1 cellular context compared by ENCODE assay signal in genomic region chr16:970766-971581, GRCh38.
TF ChIP-seq lines count a peak whose summit lies in the region.

Gene LMF1, minus strand, starts transcription at chr16:970984. Its CDS starts 4 bp downstream, at chr16:970980.

TF ChIP-seq in HepG2, 621 proteins besides CTCF, POLR2A, EP300 and RAD21 (continued from another document and continues in another):
- TF ChIP-seq ZBTB39 (CRISPR knock-in tag; IDR thresholded peaks at IDR 0.05), result no peak
- TF ChIP-seq NCOA5 (CRISPR knock-in tag; IDR thresholded peaks at IDR 0.05), result no peak
- no peak for TF ChIP-seq MLXIP (CRISPR knock-in tag; IDR thresholded peaks at IDR 0.05; ENCODE audit: borderline replicate concordance)
- TF ChIP-seq ZBTB7B (CRISPR knock-in tag; IDR thresholded peaks at IDR 0.05), result peak; percentile 46; the same call in 1 of the 2 replicates
- TF ChIP-seq ASH2L (IDR thresholded peaks at IDR 0.05; ENCODE audit: insufficient read length, low read depth, low read length), result no peak
- peak; percentile 91 for TF ChIP-seq ZBTB7A (CRISPR knock-in tag; IDR thresholded peaks at IDR 0.05)
- no peak for TF ChIP-seq ZNF547 (CRISPR knock-in tag; IDR thresholded peaks at IDR 0.05)
- no peak for TF ChIP-seq BCL3 (CRISPR knock-in tag; IDR thresholded peaks at IDR 0.05)
- peak; percentile 60 for TF ChIP-seq MXD3 (CRISPR knock-in tag; IDR thresholded peaks at IDR 0.05)
- TF ChIP-seq ZNF605 (CRISPR knock-in tag; IDR thresholded peaks at IDR 0.05), result peak; percentile 20
- TF ChIP-seq RORA (CRISPR knock-in tag; IDR thresholded peaks at IDR 0.05), result no peak
- peak; percentile 32; the same call in 1 of the 2 replicates for TF ChIP-seq KMT2B (CRISPR knock-in tag; IDR thresholded peaks at IDR 0.05)
- TF ChIP-seq NFKB2 (CRISPR knock-in tag; IDR thresholded peaks at IDR 0.05; ENCODE audit: borderline replicate concordance), result peak; percentile 45; the same call in 1 of the 2 replicates
- TF ChIP-seq ZFP90 (CRISPR knock-in tag; IDR thresholded peaks at IDR 0.05; ENCODE audit: borderline replicate concordance), result peak; percentile 77
- TF ChIP-seq ZNF275 (CRISPR knock-in tag; IDR thresholded peaks at IDR 0.05; ENCODE audit: borderline replicate concordance), result peak; percentile 63; the same call in 1 of the 2 replicates
- TF ChIP-seq SP5 (CRISPR knock-in tag; IDR thresholded peaks at IDR 0.05; ENCODE audit: borderline replicate concordance, low read depth), result peak; percentile 72; the same call in 1 of the 2 replicates
- TF ChIP-seq RBM39 (IDR thresholded peaks at IDR 0.05; ENCODE audit: low read depth, low read length, poor library complexity, severe bottlenecking), result peak; percentile 92
- TF ChIP-seq TGIF2 (CRISPR knock-in tag; IDR thresholded peaks at IDR 0.05), result no peak
- no peak; the same call in 1 of the 2 replicates for TF ChIP-seq NR1H2 (CRISPR knock-in tag; IDR thresholded peaks at IDR 0.05; ENCODE audit: borderline replicate concordance, low read depth)
- TF ChIP-seq RFX5 (IDR thresholded peaks at IDR 0.05; ENCODE audit: low read depth, low read length), result no peak
- no peak for TF ChIP-seq IRX3 (CRISPR knock-in tag; IDR thresholded peaks at IDR 0.05; ENCODE audit: borderline replicate concordance, low read depth)
- TF ChIP-seq KMT2A (CRISPR knock-in tag; IDR thresholded peaks at IDR 0.05), result peak; percentile 31; the same call in 1 of the 2 replicates
- peak; percentile 40; the same call in 1 of the 2 replicates for TF ChIP-seq ZSCAN20 (CRISPR knock-in tag; IDR thresholded peaks at IDR 0.05; ENCODE audit: borderline replicate concordance)
- TF ChIP-seq ZFP82 (CRISPR knock-in tag; IDR thresholded peaks at IDR 0.05; ENCODE audit: borderline replicate concordance), result no peak
- peak; percentile 73; the same call in 1 of the 2 replicates for TF ChIP-seq ZNF710 (CRISPR knock-in tag; IDR thresholded peaks at IDR 0.05; ENCODE audit: borderline replicate concordance)
- 0 out of 2 replicates have a peak, but pooled peaks have one; percentile 25 for TF ChIP-seq ZNF629 (CRISPR knock-in tag; conservative IDR thresholded peaks at IDR 0.05)
- TF ChIP-seq TCF12 (IDR thresholded peaks at IDR 0.05), result no peak
- 0 out of 2 replicates have a peak, but pooled peaks have one; percentile 53 for TF ChIP-seq TCF12 (CRISPR knock-in tag; IDR thresholded peaks at IDR 0.05)
- peak; percentile 87; the same call in 1 of the 2 replicates for TF ChIP-seq WIZ (CRISPR knock-in tag; IDR thresholded peaks at IDR 0.05)
- TF ChIP-seq PRDM15 (CRISPR knock-in tag; IDR thresholded peaks at IDR 0.05), result peak; percentile 25
- TF ChIP-seq AHDC1 (CRISPR knock-in tag; IDR thresholded peaks at IDR 0.05; ENCODE audit: borderline replicate concordance), result no peak
- TF ChIP-seq GATA4 (IDR thresholded peaks at IDR 0.05; ENCODE audit: borderline replicate concordance, low read depth), result no peak
- peak; percentile 84 for TF ChIP-seq ESRRA (CRISPR knock-in tag; IDR thresholded peaks at IDR 0.05; ENCODE audit: low read depth)
- no peak for TF ChIP-seq KDM1A (CRISPR knock-in tag; IDR thresholded peaks at IDR 0.05)
- no peak; the same call in 1 of the 2 replicates for TF ChIP-seq PAWR (CRISPR knock-in tag; IDR thresholded peaks at IDR 0.05; ENCODE audit: borderline replicate concordance)
- no peak for TF ChIP-seq POLR2AphosphoS2 (IDR thresholded peaks at IDR 0.05; ENCODE audit: low read depth, low read length)
- TF ChIP-seq ZBTB21 (CRISPR knock-in tag; IDR thresholded peaks at IDR 0.05), result no peak
- 0 out of 2 replicates have a peak, but pooled peaks have one; percentile 84 for TF ChIP-seq ZNF276 (CRISPR knock-in tag; IDR thresholded peaks at IDR 0.05; ENCODE audit: low read depth)
